In genomic region chr6:142751452-142751851, GRCh38 we compare ENCODE assay signal across 20 cellular contexts.
DNase-seq lines count a peak whose midpoint lies in the region; ATAC-seq and TF ChIP-seq lines count a peak whose summit lies in the region.
"Had no signal": no experiment of that assay in that cellular context is flagged by ENCODE, and none has a peak within 500 bp of the region (broad histone marks: within the 10 kb centered on the region; RNA-seq: fewer than 3 reads in every experiment).

No MANE protein-coding gene starts in this region.

- no TSS peak for BruUV-seq in Calu3 (replicated peaks; lab: Mats Ljungman, UMichigan)

- TF ChIP-seq CTCF in Calu3 (IDR thresholded peaks at IDR 0.05; ENCODE audit: unreplicated experiment): no peak

- intact Hi-C loops in Calu3 (cut with micrococcal nuclease; ENCODE audit: unreplicated experiment): loop anchor here (10.0 kb wide), 1 partner anchor 173 kb away; no protein-coding TSS in a partner anchor

- no peaks in the 10 kb centered on the region for H3K27me3 Mint-ChIP-seq in activated naive CD8-positive, alpha-beta T cell
- no peaks in the 10 kb centered on the region for H3K27me3 Mint-ChIP-seq in activated naive CD8-positive, alpha-beta T cell treated with anti-CD3 and anti-CD28 coated beads, Interleukin-2, amount 50 U/mL, for 24 hours
- H3K27me3 Mint-ChIP-seq in Calu3 (ENCODE audit: unreplicated experiment): no peaks in the 10 kb centered on the region
- H3K27me3 Mint-ChIP-seq in naive B cell: no peaks in the 10 kb centered on the region
- no peaks in the 10 kb centered on the region for H3K27me3 Mint-ChIP-seq in stimulated activated naive CD8-positive, alpha-beta T cell treated with anti-CD3 and anti-CD28 coated beads, Interleukin-15, amount 100 ng/mL, for 72 hours

- H3K4me1 Mint-ChIP-seq in activated naive CD8-positive, alpha-beta T cell (ENCODE audit: low read depth): peaks cover 29% of the 10 kb centered on the region
- H3K4me1 Mint-ChIP-seq in activated naive CD8-positive, alpha-beta T cell treated with anti-CD3 and anti-CD28 coated beads, Interleukin-2, amount 50 U/mL, for 24 hours: peaks cover 14% of the 10 kb centered on the region
- peaks cover 14% of the 10 kb centered on the region for H3K4me1 Mint-ChIP-seq in Calu3 (ENCODE audit: low read depth, unreplicated experiment)
- peaks cover 16 to 29% (median 16%) of the 10 kb centered on the region in 3 donors for H3K4me1 Mint-ChIP-seq in naive B cell
- peaks cover 39% of the 10 kb centered on the region for H3K4me1 Mint-ChIP-seq in stimulated activated naive CD8-positive, alpha-beta T cell treated with anti-CD3 and anti-CD28 coated beads, Interleukin-15, amount 100 ng/mL, for 72 hours

- no peak for ATAC-seq in activated naive CD8-positive, alpha-beta T cell treated with anti-CD3 and anti-CD28 coated beads, Interleukin-2, amount 50 U/mL, for 24 hours
- ATAC-seq in naive B cell (ENCODE audit: low read depth in 2 of 2): no peak
- ATAC-seq in stimulated activated naive CD8-positive, alpha-beta T cell treated with anti-CD3 and anti-CD28 coated beads, Interleukin-15, amount 100 ng/mL, for 72 hours: no peak
- ATAC-seq in GM18520 (IDR thresholded peaks at IDR 0.05; ENCODE audit: unreplicated experiment): no peak
- ATAC-seq: A549, GM23338, Panc1 had no signal

- no peak overlapping the region for H3K4me3 Mint-ChIP-seq in activated naive CD8-positive, alpha-beta T cell
- no peak overlapping the region for H3K4me3 Mint-ChIP-seq in activated naive CD8-positive, alpha-beta T cell treated with anti-CD3 and anti-CD28 coated beads, Interleukin-2, amount 50 U/mL, for 24 hours
- no peak overlapping the region for H3K4me3 Mint-ChIP-seq in Calu3 (ENCODE audit: low read depth, unreplicated experiment)
- H3K4me3 Mint-ChIP-seq in naive B cell: no peak overlapping the region
- H3K4me3 Mint-ChIP-seq in stimulated activated naive CD8-positive, alpha-beta T cell treated with anti-CD3 and anti-CD28 coated beads, Interleukin-15, amount 100 ng/mL, for 72 hours: no peak overlapping the region
- H3K4me3 Mint-ChIP-seq: GM23338 had no signal

- peaks cover 16% of the 10 kb centered on the region for H3K36me3 Mint-ChIP-seq in activated naive CD8-positive, alpha-beta T cell
- peaks cover 26% of the 10 kb centered on the region for H3K36me3 Mint-ChIP-seq in activated naive CD8-positive, alpha-beta T cell treated with anti-CD3 and anti-CD28 coated beads, Interleukin-2, amount 50 U/mL, for 24 hours (ENCODE audit: low read depth)
- H3K36me3 Mint-ChIP-seq in Calu3 (ENCODE audit: insufficient read depth, unreplicated experiment): peaks cover 16% of the 10 kb centered on the region
- H3K36me3 Mint-ChIP-seq in naive B cell: peaks cover 15 to 20% of the 10 kb centered on the region in 2 donors

- H3K27ac Mint-ChIP-seq in activated naive CD8-positive, alpha-beta T cell: peak overlapping the region; percentile 16
- no peak overlapping the region for H3K27ac Mint-ChIP-seq in activated naive CD8-positive, alpha-beta T cell treated with anti-CD3 and anti-CD28 coated beads, Interleukin-2, amount 50 U/mL, for 24 hours
- peak overlapping the region; percentile 28 for H3K27ac Mint-ChIP-seq in Calu3 (ENCODE audit: unreplicated experiment)
- H3K27ac Mint-ChIP-seq in naive B cell: peak overlapping the region in 4 of 6 donors; percentile 8 to 62 (median 16)
- H3K27ac Mint-ChIP-seq in stimulated activated naive CD8-positive, alpha-beta T cell treated with anti-CD3 and anti-CD28 coated beads, Interleukin-15, amount 100 ng/mL, for 72 hours: peak overlapping the region; percentile 1 to 84
- H3K27ac Mint-ChIP-seq: GM23338 had no signal

- CTCF ChIA-PET in Calu3 (lab: Charles Lee): no interaction called here

- no peaks in the 10 kb centered on the region for H3K9me3 Mint-ChIP-seq in activated naive CD8-positive, alpha-beta T cell (ENCODE audit: low read depth)
- H3K9me3 Mint-ChIP-seq in activated naive CD8-positive, alpha-beta T cell treated with anti-CD3 and anti-CD28 coated beads, Interleukin-2, amount 50 U/mL, for 24 hours: no peaks in the 10 kb centered on the region
- H3K9me3 Mint-ChIP-seq in Calu3 (ENCODE audit: low read depth, unreplicated experiment): no peaks in the 10 kb centered on the region
- H3K9me3 Mint-ChIP-seq in naive B cell: no peaks in the 10 kb centered on the region
- no peaks in the 10 kb centered on the region for H3K9me3 Mint-ChIP-seq in stimulated activated naive CD8-positive, alpha-beta T cell treated with anti-CD3 and anti-CD28 coated beads, Interleukin-15, amount 100 ng/mL, for 72 hours
- H3K9me3 Mint-ChIP-seq: GM23338 had no signal

- no peak for DNase-seq in activated naive CD8-positive, alpha-beta T cell treated with anti-CD3 and anti-CD28 coated beads, Interleukin-2, amount 50 U/mL, for 24 hours
- DNase-seq in Calu3 (no peak), naive B cell (no peak), NOMO-1 treated with dmso at 0.1 percent for 144 hours (lab: John Stamatoyannopoulos, UW; ENCODE audit: unreplicated experiment) (no peak)
- no peak for DNase-seq in stimulated activated naive CD8-positive, alpha-beta T cell treated with anti-CD3 and anti-CD28 coated beads, Interleukin-15, amount 100 ng/mL, for 72 hours
- DNase-seq: COR-L47, GDM1, HCEC 1CT, MM.1S, NCI-H1092, NCI-H1436 treated with DMSO at 0.1 percent for 48 hours, NCI-H2029, NCI-H2171, NCI-H526, SJCRH30 had no signal
